ENCODE assay signal across 20 cellular contexts in the genomic region with DNA sequence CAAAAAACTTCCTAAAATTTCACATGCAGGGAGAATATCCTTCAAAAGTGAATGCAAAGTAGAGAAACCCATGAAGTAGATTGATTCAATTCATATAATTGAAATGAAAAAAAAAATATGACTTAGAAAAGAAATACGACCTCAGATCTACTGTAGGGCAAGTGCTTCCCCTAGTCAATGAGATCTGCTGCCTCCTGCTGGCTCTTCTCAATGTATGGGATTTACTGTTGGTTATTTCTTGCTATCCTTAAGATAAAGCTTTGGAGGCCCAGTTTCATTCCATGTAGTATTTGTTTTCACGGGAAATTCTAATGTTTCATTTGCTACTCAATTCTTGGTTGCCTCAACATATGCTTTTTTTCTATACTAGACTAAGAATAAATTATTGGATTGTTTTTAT. TPM values are rescaled to one million over a fixed set of nuclear protein-coding genes. Genes with fewer than 3 reads are reported as not detected.
DNase-seq lines count a peak whose midpoint lies in the region; ATAC-seq and TF ChIP-seq lines count a peak whose summit lies in the region.
"Had no signal": no experiment of that assay in that cellular context is flagged by ENCODE, and none has a peak within 500 bp of the region (broad histone marks: within the 10 kb centered on the region; RNA-seq: fewer than 3 reads in every experiment).

No MANE protein-coding gene starts in this region.

- DNase-seq in SKM-1 treated with dmso at 0.1 percent for 144 hours (lab: John Stamatoyannopoulos, UW; ENCODE audit: unreplicated experiment), result peak; percentile 22
- no peak for DNase-seq in SKM-1 (lab: John Stamatoyannopoulos, UW; ENCODE audit: unreplicated experiment)
- DNase-seq in HT-29 (ENCODE audit: low spot score), result peak; percentile 33
- no peak for DNase-seq in neural progenitor cell (ENCODE audit: low spot score)
- DNase-seq in Ammon's horn (ENCODE audit: low spot score), result no peak
- DNase-seq in T-helper 17 cell, result no peak
- DNase-seq in amygdala (lab: John Stamatoyannopoulos, UW), result no peak
- DNase-seq: activated CD4-positive, alpha-beta T cell treated with anti-CD3 and anti-CD28 coated beads, Interleukin-2, amount 50 U/mL, for 1 hour; activated naive CD8-positive, alpha-beta T cell treated with anti-CD3 and anti-CD28 coated beads, Interleukin-2, amount 10 ng/mL, durations not matched to agents 7 days and 5 days; activated T-cell treated with anti-CD3 and anti-CD28 coated beads, Interleukin-2, amount 50 U/mL, for 4 hours; mucosa of descending colon; NCI-H1092 treated with DMSO at 0.1 percent for 48 hours; NCI-H2227 treated with DMSO at 0.1 percent for 48 hours; pancreas; uterus had no signal

- H3K4me1 Mint-ChIP-seq in neural progenitor cell, result no peaks in the 10 kb centered on the region
- no peaks in the 10 kb centered on the region for H3K4me1 Mint-ChIP-seq in T-helper 17 cell
- H3K4me1 Mint-ChIP-seq: activated naive CD8-positive, alpha-beta T cell treated with anti-CD3 and anti-CD28 coated beads, Interleukin-2, amount 10 ng/mL, durations not matched to agents 7 days and 5 days had no signal

- no peaks in the 10 kb centered on the region for H4K20me1 ChIP-seq in neural progenitor cell (ENCODE audit: low read depth)

- no peak overlapping the region for H3K27ac Mint-ChIP-seq in neural progenitor cell
- H3K27ac Mint-ChIP-seq in T-helper 17 cell, result no peak overlapping the region
- H3K27ac Mint-ChIP-seq: activated naive CD8-positive, alpha-beta T cell treated with anti-CD3 and anti-CD28 coated beads, Interleukin-2, amount 10 ng/mL, durations not matched to agents 7 days and 5 days; stimulated activated naive CD8-positive, alpha-beta T cell treated with anti-CD3 and anti-CD28 coated beads, Interleukin-15, Interleukin-2, amounts not matched to agents 100 ng/mL and 50 ng/mL, for 24 hours; T-helper 2 cell treated with Interferon-gamma antibody and Interleukin-4, amounts not matched to agents 5 μg/mL and 100 μg/mL, for 36 hours had no signal

- no peaks in the 10 kb centered on the region for H3K4me1 ChIP-seq in neural progenitor cell
- H3K4me1 ChIP-seq: gastroesophageal sphincter, pancreas, uterus had no signal

- H3K27me3 ChIP-seq in neural progenitor cell, result no peaks in the 10 kb centered on the region
- H3K27me3 ChIP-seq: cardiac muscle cell, gastroesophageal sphincter, pancreas, uterus had no signal

- H3K27me3 Mint-ChIP-seq in neural progenitor cell (ENCODE audit: insufficient read depth, low read depth), result no peaks in the 10 kb centered on the region
- H3K27me3 Mint-ChIP-seq in T-helper 17 cell, result no peaks in the 10 kb centered on the region

- no peaks in the 10 kb centered on the region for H3K79me2 ChIP-seq in neural progenitor cell (ENCODE audit: low read depth)

- no peak overlapping the region for H3K4me3 ChIP-seq in neural progenitor cell
- H3K4me3 ChIP-seq: cardiac muscle cell, gastroesophageal sphincter, mucosa of descending colon, pancreas, uterus had no signal

- no peak overlapping the region for H2AFZ ChIP-seq in neural progenitor cell (replicated peaks)

- peaks cover 5% of the 10 kb centered on the region for H3K36me3 ChIP-seq in neural progenitor cell
- H3K36me3 ChIP-seq: cardiac muscle cell, gastroesophageal sphincter, pancreas, uterus had no signal

- ATAC-seq in T-helper 17 cell, result no peak
- ATAC-seq: activated T-cell treated with anti-CD3 and anti-CD28 coated beads, Interleukin-2, amount 50 U/mL, for 4 hours; gastroesophageal sphincter; mucosa of descending colon; pancreas had no signal

- H3K27ac ChIP-seq in VCaP (no peak overlapping the region), neural progenitor cell (no peak overlapping the region)
- H3K27ac ChIP-seq: cardiac muscle cell, gastroesophageal sphincter, pancreas, uterus had no signal

- no peaks in the 10 kb centered on the region for H3K36me3 Mint-ChIP-seq in neural progenitor cell
- H3K36me3 Mint-ChIP-seq in T-helper 17 cell (ENCODE audit: low read depth), result no peaks in the 10 kb centered on the region
- H3K36me3 Mint-ChIP-seq: activated naive CD8-positive, alpha-beta T cell treated with anti-CD3 and anti-CD28 coated beads, Interleukin-2, amount 10 ng/mL, durations not matched to agents 7 days and 5 days had no signal

- H3K9me3 Mint-ChIP-seq in neural progenitor cell, result peaks cover 12% of the 10 kb centered on the region

- no peak overlapping the region for H3K4me3 Mint-ChIP-seq in neural progenitor cell
- H3K4me3 Mint-ChIP-seq in T-helper 17 cell, result no peak overlapping the region
- H3K4me3 Mint-ChIP-seq: activated naive CD8-positive, alpha-beta T cell treated with anti-CD3 and anti-CD28 coated beads, Interleukin-2, amount 10 ng/mL, durations not matched to agents 7 days and 5 days; activated T-cell treated with anti-CD3 and anti-CD28 coated beads, Interleukin-2, amount 50 U/mL, for 4 hours; stimulated activated naive CD8-positive, alpha-beta T cell treated with anti-CD3 and anti-CD28 coated beads, Interleukin-15, Interleukin-2, amounts not matched to agents 100 ng/mL and 50 ng/mL, for 24 hours; T-helper 2 cell treated with Interferon-gamma antibody and Interleukin-4, amounts not matched to agents 5 μg/mL and 100 μg/mL, for 36 hours had no signal

- TF ChIP-seq CTCF in VCaP (conservative IDR thresholded peaks at IDR 0.05) (0 out of 2 replicates have a peak, but pooled peaks have one; percentile 7), neural progenitor cell (IDR thresholded peaks at IDR 0.05) (peak; percentile 23)

- H3K4me2 ChIP-seq in neural progenitor cell, result no peak overlapping the region

- no peaks in the 10 kb centered on the region for H3F3A ChIP-seq in neural progenitor cell (ENCODE audit: low read depth)

- H3K9me3 ChIP-seq in neural progenitor cell (ENCODE audit: low read depth) (no peaks in the 10 kb centered on the region), T-helper 17 cell (ENCODE audit: control insufficient read depth, low read length, poor library complexity, severe bottlenecking) (peaks cover 9% of the 10 kb centered on the region)
- H3K9me3 ChIP-seq: mucosa of descending colon, uterus had no signal

- no peak overlapping the region for H3K9ac ChIP-seq in neural progenitor cell

RNA-seq across cellular contexts. Expression of a gene that starts 46.2 kb away (rescaled TPM):
- not detected in 2 replicates for total RNA-seq in HT-29 (2014; rRNA removed; shearing (Covaris generic))
- total RNA-seq in neural progenitor cell (ENCODE audit: low replicate concordance), result 1.5 and 2.0 TPM in 2 replicates
- not detected for total RNA-seq in T-helper 17 cell
- total RNA-seq: activated naive CD8-positive, alpha-beta T cell treated with anti-CD3 and anti-CD28 coated beads, Interleukin-2, amount 10 ng/mL, durations not matched to agents 7 days and 5 days; activated T-cell treated with anti-CD3 and anti-CD28 coated beads, Interleukin-2, amount 50 U/mL, for 4 hours; gastroesophageal sphincter had no signal

Comparison
In these comparisons a context has a peak if more than half of its experiments do, and no peak if none do; other contexts are left out.
1. DNase-seq: peak in SKM-1 treated with dmso at 0.1 percent for 144 hours (single experiment) and HT-29 (single experiment); none in SKM-1 (single experiment), neural progenitor cell (single experiment), Ammon's horn (single experiment), T-helper 17 cell (0 of 3) and amygdala (0 of 56).